In the genomic region with DNA sequence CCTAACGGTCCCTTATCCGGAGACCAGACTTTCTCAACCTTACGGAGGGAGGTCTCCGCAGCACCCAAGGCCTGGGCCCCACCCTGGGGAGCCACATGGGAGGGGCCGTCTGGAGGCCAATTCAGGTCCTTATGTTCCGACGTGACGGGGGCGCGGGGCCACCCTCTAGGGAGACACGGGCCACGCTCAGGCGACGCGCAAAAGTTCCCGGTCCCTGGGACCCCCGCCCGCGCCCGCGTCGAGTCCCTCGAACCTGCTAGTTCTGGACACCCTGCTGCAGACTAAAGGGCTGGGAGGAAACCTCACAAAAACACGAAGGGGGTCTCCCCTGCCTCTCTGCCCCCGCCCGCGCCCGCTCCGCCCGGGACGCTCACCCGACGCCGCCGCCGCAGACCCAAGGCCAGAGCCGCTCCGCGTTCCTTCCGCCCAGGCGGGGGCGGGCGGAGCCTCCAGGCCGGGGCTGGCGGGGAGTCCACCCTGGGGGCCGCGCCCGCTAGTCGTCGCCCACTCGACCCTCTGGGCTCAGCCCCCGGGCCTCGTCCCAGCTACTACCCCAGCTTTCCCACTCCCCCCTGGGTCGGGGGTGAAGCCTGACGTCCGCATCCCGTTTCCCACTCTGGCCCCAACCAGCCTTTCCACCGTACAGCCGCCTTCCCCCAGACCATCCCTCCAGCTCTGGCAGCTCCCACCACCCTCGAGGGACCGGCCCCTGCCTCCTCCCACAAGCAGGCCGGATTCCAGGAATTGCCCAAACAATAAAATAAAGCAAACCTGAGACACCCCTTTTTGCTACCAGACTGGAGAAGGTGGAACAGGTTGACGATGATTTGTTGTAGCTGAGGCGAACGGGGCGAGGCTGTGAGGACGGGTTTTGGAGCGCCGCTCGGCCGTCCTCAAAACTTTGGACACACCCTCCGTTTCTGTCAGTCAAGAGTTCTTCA, we compare ENCODE assay signal across 9 cellular contexts. TPM values are rescaled to one million over a fixed set of nuclear protein-coding genes. Genes with fewer than 3 reads are reported as not detected.
DNase-seq lines count a peak whose midpoint lies in the region; ATAC-seq lines count a peak whose summit lies in the region.
"Had no signal": no experiment of that assay in that cellular context is flagged by ENCODE, and none has a peak within 500 bp of the region (broad histone marks: within the 10 kb centered on the region; RNA-seq: fewer than 3 reads in every experiment).

No MANE protein-coding gene starts in this region.

- H3K27ac ChIP-seq in right cardiac atrium (ENCODE audit: low read length) (peak overlapping the region; percentile 87), skin epidermis (peak overlapping the region; percentile 56 to 100 (median 95))

- peak overlapping the region; percentile 98 for H3K4me3 Mint-ChIP-seq in activated T-cell treated with anti-CD3 and anti-CD28 coated beads, Interleukin-2, amount 50 U/mL, for 24 hours
- peak overlapping the region; percentile 95 for H3K4me3 Mint-ChIP-seq in activated T-helper 2 cell treated with anti-CD3 and anti-CD28 coated beads, Interferon-gamma antibody, Interleukin-2, Interleukin-4, amounts not matched to agents 10 μg/mL and 5 μg/mL and 100 μg/mL, durations not matched to agents 14 hours and 24 hours and 36 hours (ENCODE audit: low read depth)

- WGBS in right cardiac atrium = 4% methylated on average over 72 of the region's 72 CpGs

- H3K4me1 Mint-ChIP-seq in activated T-cell treated with anti-CD3 and anti-CD28 coated beads, Interleukin-2, amount 50 U/mL, for 24 hours (ENCODE audit: low read depth) = peaks cover 35% of the 10 kb centered on the region
- peaks cover 17% of the 10 kb centered on the region for H3K4me1 Mint-ChIP-seq in activated T-helper 2 cell treated with anti-CD3 and anti-CD28 coated beads, Interferon-gamma antibody, Interleukin-2, Interleukin-4, amounts not matched to agents 10 μg/mL and 5 μg/mL and 100 μg/mL, durations not matched to agents 14 hours and 24 hours and 36 hours (ENCODE audit: low read depth)

- H3K36me3 Mint-ChIP-seq in activated T-cell treated with anti-CD3 and anti-CD28 coated beads, Interleukin-2, amount 50 U/mL, for 24 hours (ENCODE audit: low read depth) = peaks cover 69% of the 10 kb centered on the region
- H3K36me3 Mint-ChIP-seq in activated T-helper 2 cell treated with anti-CD3 and anti-CD28 coated beads, Interferon-gamma antibody, Interleukin-2, Interleukin-4, amounts not matched to agents 10 μg/mL and 5 μg/mL and 100 μg/mL, durations not matched to agents 14 hours and 24 hours and 36 hours (ENCODE audit: low read depth) = peaks cover 32% of the 10 kb centered on the region

- no peaks in the 10 kb centered on the region for H3K9me3 Mint-ChIP-seq in activated T-cell treated with anti-CD3 and anti-CD28 coated beads, Interleukin-2, amount 50 U/mL, for 24 hours
- H3K9me3 Mint-ChIP-seq in activated T-helper 2 cell treated with anti-CD3 and anti-CD28 coated beads, Interferon-gamma antibody, Interleukin-2, Interleukin-4, amounts not matched to agents 10 μg/mL and 5 μg/mL and 100 μg/mL, durations not matched to agents 14 hours and 24 hours and 36 hours = no peaks in the 10 kb centered on the region

- DNase-seq in activated T-cell treated with anti-CD3 and anti-CD28 coated beads, Interleukin-2, amount 50 U/mL, for 24 hours = no peak
- DNase-seq in activated T-cell treated with anti-CD3 and anti-CD28 coated beads for 4 hours = no peak
- no peak for DNase-seq in activated T-helper 2 cell treated with anti-CD3 and anti-CD28 coated beads, Interferon-gamma antibody, Interleukin-2, Interleukin-4, amounts not matched to agents 10 μg/mL and 5 μg/mL and 100 μg/mL, durations not matched to agents 14 hours and 24 hours and 36 hours (ENCODE audit: low spot score)
- peak; percentile 61 to 83 (median 82) for DNase-seq in right cardiac atrium
- no peak for DNase-seq in retina
- no peak for DNase-seq in mucosa of gallbladder (ENCODE audit: low spot score)

- intact Hi-C loops in activated T-helper 2 cell treated with anti-CD3 and anti-CD28 coated beads, Interferon-gamma antibody, Interleukin-2, Interleukin-4, amounts not matched to agents 10 μg/mL and 5 μg/mL and 100 μg/mL, durations not matched to agents 14 hours and 24 hours and 36 hours (cut with micrococcal nuclease) = no loop called here
- intact Hi-C loops in right cardiac atrium (cut with DNase I) = loop anchor here in 1 of 4 donors (5.0 kb wide), 1 partner anchor 52 kb away; a partner anchor contains a TSS

- peak overlapping the region; percentile 100 for H3K27ac Mint-ChIP-seq in activated T-cell treated with anti-CD3 and anti-CD28 coated beads, Interleukin-2, amount 50 U/mL, for 24 hours
- peak overlapping the region; percentile 63 for H3K27ac Mint-ChIP-seq in activated T-helper 2 cell treated with anti-CD3 and anti-CD28 coated beads, Interferon-gamma antibody, Interleukin-2, Interleukin-4, amounts not matched to agents 10 μg/mL and 5 μg/mL and 100 μg/mL, durations not matched to agents 14 hours and 24 hours and 36 hours

- no peaks in the 10 kb centered on the region for H3K9me3 ChIP-seq in right cardiac atrium (ENCODE audit: control insufficient read depth, low read length)
- H3K9me3 ChIP-seq: body of pancreas had no signal

- ATAC-seq in right cardiac atrium = peak in 1 of 2 donors; percentile 6
- ATAC-seq in GM21360 (IDR thresholded peaks at IDR 0.05; ENCODE audit: unreplicated experiment) = no peak
- ATAC-seq: body of pancreas had no signal

- H3K4me3 ChIP-seq in right cardiac atrium (ENCODE audit: low read length) = peak overlapping the region; percentile 72
- H3K4me3 ChIP-seq in skin epidermis = peak overlapping the region; percentile 36 to 83 (median 45)
- H3K4me3 ChIP-seq: body of pancreas had no signal

- peaks cover 4% of the 10 kb centered on the region for H3K4me1 ChIP-seq in right cardiac atrium (ENCODE audit: control insufficient read depth, insufficient read depth, low read length)

- H3K27me3 Mint-ChIP-seq in activated T-cell treated with anti-CD3 and anti-CD28 coated beads, Interleukin-2, amount 50 U/mL, for 24 hours = no peaks in the 10 kb centered on the region
- no peaks in the 10 kb centered on the region for H3K27me3 Mint-ChIP-seq in activated T-helper 2 cell treated with anti-CD3 and anti-CD28 coated beads, Interferon-gamma antibody, Interleukin-2, Interleukin-4, amounts not matched to agents 10 μg/mL and 5 μg/mL and 100 μg/mL, durations not matched to agents 14 hours and 24 hours and 36 hours (ENCODE audit: low read depth)

- no peaks in the 10 kb centered on the region for H3K27me3 ChIP-seq in right cardiac atrium (ENCODE audit: control insufficient read depth, insufficient read depth)
- H3K27me3 ChIP-seq: body of pancreas had no signal

RNA-seq across cellular contexts. Expression of a gene that starts 2.7 kb away (rescaled TPM):
- total RNA-seq in activated T-helper 2 cell treated with anti-CD3 and anti-CD28 coated beads, Interferon-gamma antibody, Interleukin-2, Interleukin-4, amounts not matched to agents 10 μg/mL and 5 μg/mL and 100 μg/mL, durations not matched to agents 14 hours and 24 hours and 36 hours = 126 and 127 TPM in 2 replicates
- total RNA-seq in right cardiac atrium (100 to 1,000 TPM; 188 to 203 (median 195) TPM), mucosa of gallbladder (156 TPM)
- 162 TPM for polyA plus RNA-seq in right cardiac atrium

RNA-seq across cellular contexts. Expression of a gene that starts 31.1 kb away (rescaled TPM):
- total RNA-seq in activated T-helper 2 cell treated with anti-CD3 and anti-CD28 coated beads, Interferon-gamma antibody, Interleukin-2, Interleukin-4, amounts not matched to agents 10 μg/mL and 5 μg/mL and 100 μg/mL, durations not matched to agents 14 hours and 24 hours and 36 hours = 70.5 and 71.5 TPM in 2 replicates
- 10 to 100 TPM; 45.7 to 60.4 (median 49.3) TPM for total RNA-seq in right cardiac atrium
- polyA plus RNA-seq in right cardiac atrium = 64.4 TPM
- total RNA-seq in mucosa of gallbladder = 51.1 TPM

RNA-seq across cellular contexts. Expression of a gene that starts 33.0 kb away (rescaled TPM):
- total RNA-seq in activated T-helper 2 cell treated with anti-CD3 and anti-CD28 coated beads, Interferon-gamma antibody, Interleukin-2, Interleukin-4, amounts not matched to agents 10 μg/mL and 5 μg/mL and 100 μg/mL, durations not matched to agents 14 hours and 24 hours and 36 hours = 1.3 and 2.2 TPM in 2 replicates
- under 1 TPM; 0.36 to 0.59 (median 0.43) TPM for total RNA-seq in right cardiac atrium
- polyA plus RNA-seq in right cardiac atrium = 0.48 TPM
- total RNA-seq in mucosa of gallbladder = 9.4 TPM

RNA-seq across cellular contexts. Expression of a gene that starts 54.2 kb away (rescaled TPM):
- total RNA-seq in activated T-helper 2 cell treated with anti-CD3 and anti-CD28 coated beads, Interferon-gamma antibody, Interleukin-2, Interleukin-4, amounts not matched to agents 10 μg/mL and 5 μg/mL and 100 μg/mL, durations not matched to agents 14 hours and 24 hours and 36 hours = 32.1 and 34.4 TPM in 2 replicates
- total RNA-seq in right cardiac atrium (10 to 100 TPM; 30.2 to 33.3 (median 30.9) TPM), mucosa of gallbladder (36.6 TPM)
- polyA plus RNA-seq in right cardiac atrium = 30.7 TPM

RNA-seq across cellular contexts. Expression of a gene that starts 56.2 kb away (rescaled TPM):
- total RNA-seq in activated T-helper 2 cell treated with anti-CD3 and anti-CD28 coated beads, Interferon-gamma antibody, Interleukin-2, Interleukin-4, amounts not matched to agents 10 μg/mL and 5 μg/mL and 100 μg/mL, durations not matched to agents 14 hours and 24 hours and 36 hours = 1.1 and 1.3 TPM in 2 replicates
- total RNA-seq in right cardiac atrium (1 to 10 TPM in 2 of 4 donors, under 1 TPM in 2; 0.65 to 1.4 (median 0.83) TPM), mucosa of gallbladder (7.5 TPM)
- 0.50 TPM for polyA plus RNA-seq in right cardiac atrium

Comparison
In these comparisons a context has a peak if more than half of its experiments do, and no peak if none do; other contexts are left out.
1. DNase-seq: peak in right cardiac atrium (3 of 3); none in activated T-cell treated with anti-CD3 and anti-CD28 coated beads, Interleukin-2, amount 50 U/mL, for 24 hours (single experiment), activated T-cell treated with anti-CD3 and anti-CD28 coated beads for 4 hours (single experiment), activated T-helper 2 cell treated with anti-CD3 and anti-CD28 coated beads, Interferon-gamma antibody, Interleukin-2, Interleukin-4, amounts not matched to agents 10 μg/mL and 5 μg/mL and 100 μg/mL, durations not matched to agents 14 hours and 24 hours and 36 hours (single experiment), retina (single experiment) and mucosa of gallbladder (single experiment).